16 cellular contexts compared by ENCODE assay signal in genomic region chr22:33247758-33248157, GRCh38.
DNase-seq lines count a peak whose midpoint lies in the region; ATAC-seq and TF ChIP-seq lines count a peak whose summit lies in the region.
"Had no signal": no experiment of that assay in that cellular context is flagged by ENCODE, and none has a peak within 500 bp of the region (broad histone marks: within the 10 kb centered on the region; RNA-seq: fewer than 3 reads in every experiment).

No MANE protein-coding gene starts in this region.

- peak overlapping the region; percentile 18; the same call in 1 of the 2 replicates for H3K4me3 ChIP-seq in OCI-LY3 (ENCODE audit: low read length)
- H3K4me3 ChIP-seq: upper lobe of left lung had no signal

- peak overlapping the region; percentile 89 for H3K27ac ChIP-seq in OCI-LY3 (ENCODE audit: low read length)
- H3K27ac ChIP-seq: upper lobe of left lung had no signal

- H3K27me3 ChIP-seq in OCI-LY3 (ENCODE audit: low read depth, low read length) = no peaks in the 10 kb centered on the region
- H3K27me3 ChIP-seq: upper lobe of left lung had no signal

- peaks cover 29% of the 10 kb centered on the region for H3K9me3 ChIP-seq in OCI-LY3 (ENCODE audit: insufficient read depth, low read length)

- peak; percentile 33 for ATAC-seq in activated naive CD8-positive, alpha-beta T cell treated with anti-CD3 and anti-CD28 coated beads, Interleukin-2, amount 50 U/mL, for 24 hours
- peak; percentile 75 for ATAC-seq in HG02610 (IDR thresholded peaks at IDR 0.05; ENCODE audit: unreplicated experiment)
- ATAC-seq: HCT116, left ventricle myocardium superior had no signal

- H3K4me1 ChIP-seq in OCI-LY3 (ENCODE audit: low read length) = peaks cover 55% of the 10 kb centered on the region
- H3K4me1 ChIP-seq: upper lobe of left lung had no signal

- no peak for TF ChIP-seq CTCF in OCI-LY3 (IDR thresholded peaks at IDR 0.05; ENCODE audit: low read depth, low read length)

- DNase-seq in activated naive CD8-positive, alpha-beta T cell treated with anti-CD3 and anti-CD28 coated beads, Interleukin-2, amount 50 U/mL, for 24 hours = no peak
- no peak for DNase-seq in activated naive CD8-positive, alpha-beta T cell treated with anti-CD3 and anti-CD28 coated beads for 36 hours
- DNase-seq in stromal cell of bone marrow (ENCODE audit: low read depth) (peak; percentile 51), COR-L47 (lab: John Stamatoyannopoulos, UW) (no peak), putamen (ENCODE audit: low spot score) (no peak), NCI-H526 (lab: John Stamatoyannopoulos, UW) (no peak)
- DNase-seq: ACHN; activated CD8-positive, alpha-beta memory T cell treated with anti-CD3 and anti-CD28 coated beads, Interleukin-2, amount 50 U/mL, for 4 hours; DMS 273 treated with DMSO at 0.1 percent for 48 hours; left ventricle myocardium superior; NCI-H510A; upper lobe of left lung had no signal

- peak overlapping the region; percentile 43 for H3K27ac Mint-ChIP-seq in activated naive CD8-positive, alpha-beta T cell treated with anti-CD3 and anti-CD28 coated beads, Interleukin-2, amount 50 U/mL, for 24 hours
- H3K27ac Mint-ChIP-seq in activated naive CD8-positive, alpha-beta T cell treated with anti-CD3 and anti-CD28 coated beads for 36 hours = no peak overlapping the region

- H3K9me3 Mint-ChIP-seq in activated naive CD8-positive, alpha-beta T cell treated with anti-CD3 and anti-CD28 coated beads, Interleukin-2, amount 50 U/mL, for 24 hours = no peaks in the 10 kb centered on the region
- peaks cover 5% of the 10 kb centered on the region for H3K9me3 Mint-ChIP-seq in activated naive CD8-positive, alpha-beta T cell treated with anti-CD3 and anti-CD28 coated beads for 36 hours

- peak overlapping the region; percentile 50 for H3K4me2 ChIP-seq in OCI-LY3 (ENCODE audit: low read length)

- no peak overlapping the region for H2AFZ ChIP-seq in OCI-LY3 (ENCODE audit: low read depth, low read length)

- H3K79me2 ChIP-seq in OCI-LY3 (ENCODE audit: low read length) = no peaks in the 10 kb centered on the region

- H3K4me3 Mint-ChIP-seq in activated naive CD8-positive, alpha-beta T cell treated with anti-CD3 and anti-CD28 coated beads, Interleukin-2, amount 50 U/mL, for 24 hours = no peak overlapping the region
- no peak overlapping the region for H3K4me3 Mint-ChIP-seq in activated naive CD8-positive, alpha-beta T cell treated with anti-CD3 and anti-CD28 coated beads for 36 hours
- H3K4me3 Mint-ChIP-seq: neural crest cell had no signal

- no peaks in the 10 kb centered on the region for H4K20me1 ChIP-seq in OCI-LY3 (ENCODE audit: insufficient read depth, low read length)

- H3K9ac ChIP-seq in OCI-LY3 (ENCODE audit: low read length) = peak overlapping the region; percentile 55; the same call in 1 of the 2 replicates

- H3K4me1 Mint-ChIP-seq in activated naive CD8-positive, alpha-beta T cell treated with anti-CD3 and anti-CD28 coated beads, Interleukin-2, amount 50 U/mL, for 24 hours = peaks cover 4% of the 10 kb centered on the region
- H3K4me1 Mint-ChIP-seq in activated naive CD8-positive, alpha-beta T cell treated with anti-CD3 and anti-CD28 coated beads for 36 hours = peaks cover 4% of the 10 kb centered on the region

- H3K36me3 Mint-ChIP-seq in activated naive CD8-positive, alpha-beta T cell treated with anti-CD3 and anti-CD28 coated beads, Interleukin-2, amount 50 U/mL, for 24 hours (ENCODE audit: low read depth) = no peaks in the 10 kb centered on the region
- H3K36me3 Mint-ChIP-seq in activated naive CD8-positive, alpha-beta T cell treated with anti-CD3 and anti-CD28 coated beads for 36 hours = no peaks in the 10 kb centered on the region

- peaks cover 44% of the 10 kb centered on the region for H3K36me3 ChIP-seq in OCI-LY3 (replicated peaks; ENCODE audit: low read depth, low read length)
- H3K36me3 ChIP-seq: upper lobe of left lung had no signal

- H3K27me3 Mint-ChIP-seq in activated naive CD8-positive, alpha-beta T cell treated with anti-CD3 and anti-CD28 coated beads, Interleukin-2, amount 50 U/mL, for 24 hours = no peaks in the 10 kb centered on the region
- peaks cover 8% of the 10 kb centered on the region for H3K27me3 Mint-ChIP-seq in activated naive CD8-positive, alpha-beta T cell treated with anti-CD3 and anti-CD28 coated beads for 36 hours
